8 cellular contexts compared by ENCODE assay signal in genomic region chr11:705646-706438, GRCh38. TPM values are rescaled to one million over a fixed set of nuclear protein-coding genes. Genes with fewer than 3 reads are reported as not detected.
DNase-seq lines count a peak whose midpoint lies in the region; ATAC-seq and TF ChIP-seq lines count a peak whose summit lies in the region.

EPS8L2 (plus strand) TSS chr11:706231; CDS start chr11:709408, 3,177 bp downstream.

- H3K9me3 ChIP-seq in IMR-90 (ENCODE audit: control insufficient read depth, insufficient read depth, low read length): no peaks in the 10 kb centered on the region
- no peaks in the 10 kb centered on the region for H3K9me3 ChIP-seq in duodenal mucosa (ENCODE audit: control insufficient read depth in 1 of 2, low read length in 2 of 2)

- no peaks in the 10 kb centered on the region for H3K27me3 ChIP-seq in IMR-90 (ENCODE audit: control insufficient read depth, insufficient read depth, low read length)
- peaks cover 4 to 11% of the 10 kb centered on the region in 2 donors for H3K27me3 ChIP-seq in duodenal mucosa (ENCODE audit: control insufficient read depth in 1 of 2, insufficient read depth in 2 of 2, low read length in 2 of 2)

- peak within 1 kb of the TSS; percentile 78 for H4K5ac ChIP-seq in IMR-90 (ENCODE audit: low read depth, low read length)

- TF ChIP-seq CTCF in AG04449 (IDR thresholded peaks at IDR 0.05; ENCODE audit: insufficient read depth, low read length, missing control alignments): no peak
- TF ChIP-seq CTCF in IMR-90 (conservative IDR thresholded peaks at IDR 0.05; ENCODE audit: low read depth, low read length): no peak

- peak within 1 kb of the TSS; percentile 51 for H2BK5ac ChIP-seq in IMR-90 (ENCODE audit: low read depth, low read length, poor library complexity, severe bottlenecking)

- H3K9me1 ChIP-seq in IMR-90 (ENCODE audit: insufficient read depth, low read length): peaks cover 13% of the 10 kb centered on the region

- H2AK9ac ChIP-seq in IMR-90 (replicated peaks; ENCODE audit: low read depth, low read length, poor library complexity): peak within 1 kb of the TSS; percentile 87

- H3K14ac ChIP-seq in IMR-90 (replicated peaks; ENCODE audit: low read depth, low read length): peak within 1 kb of the TSS; percentile 98

- H3K27ac ChIP-seq in IMR-90 (ENCODE audit: insufficient read depth, low read length) (peak within 1 kb of the TSS; percentile 58), duodenal mucosa (ENCODE audit: low read depth, low read length) (peak within 1 kb of the TSS; percentile 89)

- peaks cover 2 to 54% of the 10 kb centered on the region in 2 experiments for H3K79me1 ChIP-seq in IMR-90 (ENCODE audit: low read depth in 1 of 2, low read length in 2 of 2)

- H2BK15ac ChIP-seq in IMR-90 (ENCODE audit: low read depth, low read length): peak within 1 kb of the TSS; percentile 86; the same call in 1 of the 3 replicates

- H3K4ac ChIP-seq in IMR-90 (ENCODE audit: low read depth, low read length): peak within 1 kb of the TSS; percentile 92

- peak within 1 kb of the TSS; percentile 83 for H3K4me2 ChIP-seq in IMR-90 (ENCODE audit: low read depth, low read length)

- dilution Hi-C loops in IMR-90 (cut with HindIII; ENCODE audit: low sequenced_read_pairs, unreplicated experiment): no loop called here

- CTCF ChIA-PET in AG04449 (lab: Yijun Ruan, JAX): interaction anchor here (1.5 to 17.1 kb wide), 3 partner anchors 9 to 42 kb away, joined by 5 to 198 read pairs (median 17); no protein-coding TSS in a partner anchor
- CTCF ChIA-PET in IMR-90 (lab: Yijun Ruan, JAX): no interaction called here

- H3K18ac ChIP-seq in IMR-90 (ENCODE audit: low read depth, low read length): peak within 1 kb of the TSS; percentile 42

- H3K4me3 ChIP-seq in AG04449 (ENCODE audit: low read depth, low read length) (peak within 1 kb of the TSS; percentile 61), IMR-90 (ENCODE audit: insufficient read depth, low read depth, low read length) (peak within 1 kb of the TSS; percentile 53), duodenal mucosa (ENCODE audit: low read depth in 1 of 2, low read length in 2 of 2) (peak within 1 kb of the TSS; percentile 78 to 85)

- H4K20me1 ChIP-seq in IMR-90 (ENCODE audit: insufficient read depth, low read length): no peaks in the 10 kb centered on the region

- POLR2A ChIA-PET in AG04449 (lab: Yijun Ruan, JAX): interaction anchor here (0.7 to 2.4 kb wide), 4 partner anchors 9 to 43 kb away, joined by 3 to 9 read pairs (median 5); partner anchors contain the start of genes DEAF1 and TMEM80
- POLR2A ChIA-PET in IMR-90 (lab: Charles Lee; ENCODE audit: unreplicated experiment): no interaction called here

- H2BK20ac ChIP-seq in IMR-90 (ENCODE audit: low read depth, low read length): peak within 1 kb of the TSS; percentile 64

- H3K36me3 ChIP-seq in IMR-90 (ENCODE audit: control insufficient read depth, insufficient read depth, low read length) (peaks cover 15% of the 10 kb centered on the region; the same call in 1 of the 2 replicates), duodenal mucosa (ENCODE audit: control insufficient read depth in 1 of 2, insufficient read depth in 2 of 2, low read length in 2 of 2) (peaks cover 0 to 21% of the 10 kb centered on the region in 2 donors)

- TF ChIP-seq POLR2A in IMR-90 (IDR thresholded peaks at IDR 0.05; ENCODE audit: low read depth, low read length): no peak

- peak within 1 kb of the TSS; percentile 35 for H3K56ac ChIP-seq in IMR-90 (ENCODE audit: extremely low read depth, insufficient read depth, low read length)

- DNase-seq in AG04449 (ENCODE audit: low read depth, low spot score) (no peak), IMR-90 (no peak), mucosa of gallbladder (ENCODE audit: low spot score) (peak; percentile 58), NCI-H1694 treated with DMSO at 0.1 percent for 48 hours (lab: John Stamatoyannopoulos, UW) (no peak), cerebellar nuclear complex (lab: John Stamatoyannopoulos, UW) (no peak)
- DNase-seq in activated effector memory CD4-positive, alpha-beta T cell treated with anti-CD3 and anti-CD28 coated beads, Interleukin-2, amount 50 U/mL, for 16 hours: no peak

- H3K9ac ChIP-seq in IMR-90 (ENCODE audit: low read depth, low read length) (peak within 1 kb of the TSS; percentile 68), duodenal mucosa (ENCODE audit: low read depth in 1 of 2, low read length in 2 of 2) (peak within 1 kb of the TSS; percentile 74 to 94)

- H3K23ac ChIP-seq in IMR-90 (ENCODE audit: low read depth, low read length): peak within 1 kb of the TSS; percentile 90

- in situ Hi-C loops in IMR-90 (cut with MboI; ENCODE audit: low sequenced_read_pairs): no loop called here

- H2BK120ac ChIP-seq in IMR-90 (ENCODE audit: low read depth, low read length): peak within 1 kb of the TSS; percentile 71

- 2% methylated on average over 24 of the region's 90 CpGs; no CpG with 5 or more reads in 1 of the 2 experiments for WGBS in IMR-90 (ENCODE audit: extremely low coverage in 2 of 2, insufficient read length in 1 of 2), 2 experiments

- TF ChIP-seq RAD21 in IMR-90 (IDR thresholded peaks at IDR 0.05; ENCODE audit: low read length): no peak

- peak within 1 kb of the TSS; percentile 92 for H2AFZ ChIP-seq in IMR-90 (replicated peaks; ENCODE audit: low read length, poor library complexity)

- H2AK5ac ChIP-seq in IMR-90 (ENCODE audit: low read depth, low read length): peak within 1 kb of the TSS; percentile 98

- ATAC-seq in IMR-90 (ENCODE audit: low read depth) (peak; percentile 15), GM19395 (IDR thresholded peaks at IDR 0.05; ENCODE audit: unreplicated experiment) (no peak)

- intact Hi-C loops in IMR-90 (cut with micrococcal nuclease): no loop called here

- peaks cover 21% of the 10 kb centered on the region for H3K4me1 ChIP-seq in IMR-90 (ENCODE audit: control insufficient read depth, insufficient read depth, low read length)
- peaks cover 54 to 64% of the 10 kb centered on the region in 2 donors for H3K4me1 ChIP-seq in duodenal mucosa (ENCODE audit: control insufficient read depth in 1 of 2, insufficient read depth in 2 of 2, low read length in 2 of 2)

- peak within 1 kb of the TSS; percentile 93 for H4K91ac ChIP-seq in IMR-90 (ENCODE audit: insufficient read depth, low read depth, low read length)

- peak within 1 kb of the TSS; percentile 88 to 97 for H4K8ac ChIP-seq in IMR-90 (ENCODE audit: low read depth in 2 of 2, low read length in 2 of 2)

- no TSS peak for BruUV-seq in IMR-90 (replicated peaks; lab: Mats Ljungman, UMichigan)

TF ChIP-seq in IMR-90, 13 proteins besides CTCF, POLR2A, EP300 and RAD21:
- TF ChIP-seq, protein P1, sequence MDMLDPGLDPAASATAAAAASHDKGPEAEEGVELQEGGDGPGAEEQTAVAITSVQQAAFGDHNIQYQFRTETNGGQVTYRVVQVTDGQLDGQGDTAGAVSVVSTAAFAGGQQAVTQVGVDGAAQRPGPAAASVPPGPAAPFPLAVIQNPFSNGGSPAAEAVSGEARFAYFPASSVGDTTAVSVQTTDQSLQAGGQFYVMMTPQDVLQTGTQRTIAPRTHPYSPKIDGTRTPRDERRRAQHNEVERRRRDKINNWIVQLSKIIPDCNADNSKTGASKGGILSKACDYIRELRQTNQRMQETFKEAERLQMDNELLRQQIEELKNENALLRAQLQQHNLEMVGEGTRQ (IDR thresholded peaks at IDR 0.05; ENCODE audit: low read depth, low read length): no peak
- no peak for TF ChIP-seq CHD1 (IDR thresholded peaks at IDR 0.05; ENCODE audit: low read depth, low read length)
- TF ChIP-seq RFX5 (IDR thresholded peaks at IDR 0.05; ENCODE audit: low read depth, low read length): no peak
TF ChIP-seq in IMR-90: peak in this region for 0.

RNA-seq across cellular contexts. Expression of gene EPS8L2, which starts in this region (rescaled TPM):
- total RNA-seq in IMR-90 (2012; rRNA removed) (12.2 and 17.2 TPM in 2 replicates), mucosa of gallbladder (228 TPM)
- polyA plus RNA-seq in IMR-90 (2012; rRNA removed): 38.7 and 39.4 TPM in 2 replicates
- polyA plus RNA-seq in IMR-90 (2012; cell fraction: cytosol; rRNA removed): 16.2 and 26.2 TPM in 2 replicates
- 206 and 443 TPM in 2 replicates for polyA plus RNA-seq in IMR-90 (2012; cell fraction: nucleus; rRNA removed; ENCODE audit: low replicate concordance)

Comparison
In these comparisons a context has a peak if more than half of its experiments do, and no peak if none do; other contexts are left out.
1. RNA of gene EPS8L2 (total RNA-seq): 228 TPM in mucosa of gallbladder (single experiment); 12.2 to 17.2 TPM in IMR-90; every median in the first group is over 10 times any median in the second.
2. Peak in every context shown above with its lines, with median percentiles within 50 percentile points of each other: H3K4me3 ChIP-seq.